1 cellular context compared by ENCODE assay signal in the genomic region with DNA sequence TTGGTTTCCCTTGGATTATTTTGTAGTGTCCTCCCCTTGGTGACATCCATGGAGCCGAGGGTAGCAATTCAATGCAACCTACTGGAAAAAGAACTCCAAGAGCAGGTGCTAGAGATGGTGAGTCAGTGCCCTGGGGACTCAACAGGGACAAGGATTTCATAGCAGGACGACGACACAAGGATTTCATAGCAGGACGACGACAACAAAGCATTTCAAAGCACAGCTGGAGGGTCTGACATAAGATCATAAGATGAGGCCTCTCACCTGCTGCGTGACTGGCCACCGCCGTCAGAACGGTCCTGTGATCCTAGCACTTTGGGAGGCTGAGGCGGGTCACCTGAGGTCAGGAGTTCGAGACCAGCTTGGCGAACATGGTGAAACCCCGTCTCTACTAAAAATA.
TF ChIP-seq lines count a peak whose summit lies in the region.

No MANE protein-coding gene starts in this region.

TF ChIP-seq in HEK293T, 16 proteins besides CTCF, POLR2A, EP300 and RAD21 (continued from another document):
- no peak for TF ChIP-seq SUZ12 (IDR thresholded peaks at IDR 0.05)
- no peak for TF ChIP-seq SP1 (IDR thresholded peaks at IDR 0.05)
- no peak for TF ChIP-seq FOXK2 (IDR thresholded peaks at IDR 0.05)
- no peak for TF ChIP-seq ARNT (IDR thresholded peaks at IDR 0.05)
- TF ChIP-seq ZNF384 (IDR thresholded peaks at IDR 0.05), result no peak
- TF ChIP-seq FOXM1 (IDR thresholded peaks at IDR 0.05; ENCODE audit: borderline replicate concordance), result no peak
- no peak for TF ChIP-seq HDGF (IDR thresholded peaks at IDR 0.05; ENCODE audit: borderline replicate concordance)
- TF ChIP-seq, protein P1, sequence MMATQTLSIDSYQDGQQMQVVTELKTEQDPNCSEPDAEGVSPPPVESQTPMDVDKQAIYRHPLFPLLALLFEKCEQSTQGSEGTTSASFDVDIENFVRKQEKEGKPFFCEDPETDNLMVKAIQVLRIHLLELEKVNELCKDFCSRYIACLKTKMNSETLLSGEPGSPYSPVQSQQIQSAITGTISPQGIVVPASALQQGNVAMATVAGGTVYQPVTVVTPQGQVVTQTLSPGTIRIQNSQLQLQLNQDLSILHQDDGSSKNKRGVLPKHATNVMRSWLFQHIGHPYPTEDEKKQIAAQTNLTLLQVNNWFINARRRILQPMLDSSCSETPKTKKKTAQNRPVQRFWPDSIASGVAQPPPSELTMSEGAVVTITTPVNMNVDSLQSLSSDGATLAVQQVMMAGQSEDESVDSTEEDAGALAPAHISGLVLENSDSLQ (IDR thresholded peaks at IDR 0.05), result no peak
- no peak for TF ChIP-seq ELF4 (IDR thresholded peaks at IDR 0.05)
- no peak for TF ChIP-seq CTBP1 (IDR thresholded peaks at IDR 0.05; ENCODE audit: borderline replicate concordance)
